Comparison of ENCODE assay signal across 11 cellular contexts in genomic region chr17:36932383-36933173, GRCh38. TPM values are rescaled to one million over a fixed set of nuclear protein-coding genes. Genes with fewer than 3 reads are reported as not detected.
DNase-seq lines count a peak whose midpoint lies in the region; ATAC-seq and TF ChIP-seq lines count a peak whose summit lies in the region.
"Had no signal": no experiment of that assay in that cellular context is flagged by ENCODE, and none has a peak within 500 bp of the region (broad histone marks: within the 10 kb centered on the region; RNA-seq: fewer than 3 reads in every experiment).

No MANE protein-coding gene starts in this region.

- H3K27ac ChIP-seq in CD8-positive, alpha-beta memory T cell (ENCODE audit: low read depth, low read length), result no peak overlapping the region
- H3K27ac ChIP-seq in HUES48 (ENCODE audit: low read depth, low read length), result no peak overlapping the region

- no peak for DNase-seq in CD8-positive, alpha-beta memory T cell
- no peak for DNase-seq in effector memory CD8-positive, alpha-beta T cell
- DNase-seq in nephron progenitor cell (no peak), NAMALWA (ENCODE audit: low spot score) (no peak), left lobe of liver (ENCODE audit: low spot score) (no peak), ACHN (no peak)
- DNase-seq: NK-92 treated with Interleukin-12 subunit alpha and Interleukin-12 subunit beta, amount 100 ng/mL, for 24 hours had no signal

- in situ Hi-C loops in ACHN (cut with HindIII; ENCODE audit: low pct_ligation_motif_present, low pct_unique_long_range_greater_than_20kb, low sequenced_read_pairs), result no loop called here

- H3K4me3 Mint-ChIP-seq in CD8-positive, alpha-beta memory T cell, result peak overlapping the region; percentile 57 to 78 (median 71)
- peak overlapping the region; percentile 45 to 61 for H3K4me3 Mint-ChIP-seq in effector memory CD8-positive, alpha-beta T cell
- peak overlapping the region; percentile 76 for H3K4me3 Mint-ChIP-seq in nephron progenitor cell

- H3K36me3 ChIP-seq in CD8-positive, alpha-beta memory T cell (ENCODE audit: insufficient read depth, low read length), result no peaks in the 10 kb centered on the region
- no peaks in the 10 kb centered on the region for H3K36me3 ChIP-seq in HUES48 (ENCODE audit: control insufficient read depth, insufficient read depth, low read length)

- H3K27me3 ChIP-seq in CD8-positive, alpha-beta memory T cell (ENCODE audit: insufficient read depth, low read length, poor library complexity, severe bottlenecking), result peaks cover 90% of the 10 kb centered on the region
- H3K27me3 ChIP-seq in HUES48 (ENCODE audit: control insufficient read depth, insufficient read depth, low read length), result peaks cover 100% of the 10 kb centered on the region

- POLR2A ChIA-PET in CD8-positive, alpha-beta memory T cell (lab: Charles Lee), result no interaction called here

- peaks cover 0 to 2% (median 0%) of the 10 kb centered on the region in 5 donors for H3K9me3 Mint-ChIP-seq in CD8-positive, alpha-beta memory T cell
- no peaks in the 10 kb centered on the region for H3K9me3 Mint-ChIP-seq in effector memory CD8-positive, alpha-beta T cell
- no peaks in the 10 kb centered on the region for H3K9me3 Mint-ChIP-seq in nephron progenitor cell

- H3K9ac ChIP-seq in HUES48 (ENCODE audit: low read depth, low read length), result no peak overlapping the region

- peaks cover 55% of the 10 kb centered on the region for H3K4me1 ChIP-seq in CD8-positive, alpha-beta memory T cell (ENCODE audit: insufficient read depth, low read length)
- H3K4me1 ChIP-seq in HUES48 (ENCODE audit: control insufficient read depth, insufficient read depth, low read length), result peaks cover 61% of the 10 kb centered on the region

- H3K36me3 Mint-ChIP-seq in CD8-positive, alpha-beta memory T cell, result no peaks in the 10 kb centered on the region
- H3K36me3 Mint-ChIP-seq in effector memory CD8-positive, alpha-beta T cell (ENCODE audit: insufficient read depth), result peaks cover 21% of the 10 kb centered on the region
- no peaks in the 10 kb centered on the region for H3K36me3 Mint-ChIP-seq in nephron progenitor cell (ENCODE audit: low read depth)

- peaks cover 84 to 93% of the 10 kb centered on the region in 2 donors for H3K27me3 Mint-ChIP-seq in CD8-positive, alpha-beta memory T cell
- peaks cover 90 to 100% of the 10 kb centered on the region in 2 donors for H3K27me3 Mint-ChIP-seq in effector memory CD8-positive, alpha-beta T cell
- H3K27me3 Mint-ChIP-seq in nephron progenitor cell (ENCODE audit: low read depth, poor library complexity), result peaks cover 100% of the 10 kb centered on the region

- TF ChIP-seq CTCF in nephron progenitor cell (IDR thresholded peaks at IDR 0.05), result no peak

- H3K4me3 ChIP-seq in CD8-positive, alpha-beta memory T cell (ENCODE audit: low read length), result no peak overlapping the region
- H3K4me3 ChIP-seq in HUES48 (ENCODE audit: low read depth, low read length), result peak overlapping the region; percentile 33; the same call in 1 of the 2 replicates

- H3K27ac Mint-ChIP-seq in CD8-positive, alpha-beta memory T cell, result peak overlapping the region in 4 of 8 donors; percentile 36 to 78 (median 55)
- no peak overlapping the region for H3K27ac Mint-ChIP-seq in effector memory CD8-positive, alpha-beta T cell
- H3K27ac Mint-ChIP-seq in nephron progenitor cell, result peak overlapping the region; percentile 13

- H3K4me1 Mint-ChIP-seq in CD8-positive, alpha-beta memory T cell, result peaks cover 55 to 75% (median 64%) of the 10 kb centered on the region in 3 donors
- peaks cover 47 to 50% of the 10 kb centered on the region in 2 donors for H3K4me1 Mint-ChIP-seq in effector memory CD8-positive, alpha-beta T cell (ENCODE audit: low read depth in 2 of 2)
- H3K4me1 Mint-ChIP-seq in nephron progenitor cell, result peaks cover 88% of the 10 kb centered on the region

- no peaks in the 10 kb centered on the region for H3K9me3 ChIP-seq in CD8-positive, alpha-beta memory T cell (ENCODE audit: low read length)
- no peaks in the 10 kb centered on the region for H3K9me3 ChIP-seq in HUES48 (ENCODE audit: control insufficient read depth, insufficient read depth, low read length)

- CTCF ChIA-PET in CD8-positive, alpha-beta memory T cell (lab: Charles Lee), result no interaction called here

- no peak for ATAC-seq in effector memory CD8-positive, alpha-beta T cell (replicated peaks)
- ATAC-seq in left lobe of liver (no peak), HG02678 (IDR thresholded peaks at IDR 0.05; ENCODE audit: unreplicated experiment) (no peak)
- ATAC-seq: activated CD4-positive, CD25-positive, alpha-beta regulatory T cell treated with anti-CD3 and anti-CD28 coated beads, Interleukin-2, amount 50 U/mL, for 24 hours had no signal

RNA-seq across cellular contexts. Expression of gene LHX1, which starts 4.7 kb away (rescaled TPM):
- total RNA-seq in CD8-positive, alpha-beta memory T cell, result under 1 TPM; 0.46 to 0.51 TPM
- not detected for polyA plus RNA-seq in CD8-positive, alpha-beta memory T cell
- not detected for total RNA-seq in left lobe of liver
- polyA plus RNA-seq: small intestine had no signal

RNA-seq across cellular contexts. Expression of gene AATF, which starts 16.2 kb away (rescaled TPM):
- total RNA-seq in CD8-positive, alpha-beta memory T cell, result 100 to 1,000 TPM; 122 to 130 TPM
- 92.7 TPM for polyA plus RNA-seq in CD8-positive, alpha-beta memory T cell
- 17.7 TPM for total RNA-seq in left lobe of liver
